In genomic region chr10:5833814-5834213, GRCh38 we compare ENCODE assay signal across 2 cellular contexts.
TF ChIP-seq lines count a peak whose summit lies in the region.

No MANE protein-coding gene starts in this region.

TF ChIP-seq in HepG2, 621 proteins besides CTCF, POLR2A, EP300 and RAD21:
- TF ChIP-seq PLRG1 (conservative IDR thresholded peaks at IDR 0.05) (no peak), ZNF737 (CRISPR knock-in tag; IDR thresholded peaks at IDR 0.05; ENCODE audit: borderline replicate concordance) (no peak), ZMYM4 (CRISPR knock-in tag; IDR thresholded peaks at IDR 0.05) (no peak), ZNF564 (CRISPR knock-in tag; IDR thresholded peaks at IDR 0.05) (no peak), HES4 (CRISPR knock-in tag; IDR thresholded peaks at IDR 0.05; ENCODE audit: borderline replicate concordance) (no peak), DMAP1 (CRISPR knock-in tag; IDR thresholded peaks at IDR 0.05) (no peak), ZNF10 (CRISPR knock-in tag; IDR thresholded peaks at IDR 0.05; ENCODE audit: borderline replicate concordance, low read depth) (no peak), ZNF30 (CRISPR knock-in tag; IDR thresholded peaks at IDR 0.05) (no peak), FOXK2 (IDR thresholded peaks at IDR 0.05) (no peak), SOX13 (IDR thresholded peaks at IDR 0.05) (no peak), SOX13 (CRISPR knock-in tag; conservative IDR thresholded peaks at IDR 0.05 in 1 of 2, IDR thresholded peaks at IDR 0.05 in 1 of 2) (no peak), FOXO1 (CRISPR knock-in tag; IDR thresholded peaks at IDR 0.05) (no peak), ATF3 (CRISPR knock-in tag; IDR thresholded peaks at IDR 0.05) (no peak), ESRRA (CRISPR knock-in tag; IDR thresholded peaks at IDR 0.05; ENCODE audit: low read depth) (no peak), ARID2 (CRISPR knock-in tag; IDR thresholded peaks at IDR 0.05; ENCODE audit: borderline replicate concordance) (no peak), TGIF2 (CRISPR knock-in tag; IDR thresholded peaks at IDR 0.05) (no peak)
- TF ChIP-seq, protein P1, sequence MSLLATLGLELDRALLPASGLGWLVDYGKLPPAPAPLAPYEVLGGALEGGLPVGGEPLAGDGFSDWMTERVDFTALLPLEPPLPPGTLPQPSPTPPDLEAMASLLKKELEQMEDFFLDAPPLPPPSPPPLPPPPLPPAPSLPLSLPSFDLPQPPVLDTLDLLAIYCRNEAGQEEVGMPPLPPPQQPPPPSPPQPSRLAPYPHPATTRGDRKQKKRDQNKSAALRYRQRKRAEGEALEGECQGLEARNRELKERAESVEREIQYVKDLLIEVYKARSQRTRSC (CRISPR knock-in tag; IDR thresholded peaks at IDR 0.05; ENCODE audit: low read depth): no peak

TF ChIP-seq in K562, 482 proteins besides CTCF, POLR2A, EP300 and RAD21:
- TF ChIP-seq KAT2B (IDR thresholded peaks at IDR 0.05; ENCODE audit: low read depth, low read length) (no peak), MEF2D (tag; conservative IDR thresholded peaks at IDR 0.05; ENCODE audit: low read depth) (0 out of 2 replicates have a peak, but pooled peaks have one; percentile 45), L3MBTL2 (IDR thresholded peaks at IDR 0.05) (0 out of 2 replicates have a peak, but pooled peaks have one; percentile 12), SAFB (IDR thresholded peaks at IDR 0.05; ENCODE audit: borderline replicate concordance, low read depth, low read length) (no peak), MEF2A (IDR thresholded peaks at IDR 0.05; ENCODE audit: control insufficient read depth, low read depth, low read length) (peak; percentile 66; the same call in 1 of the 2 replicates), ZBTB7A (IDR thresholded peaks at IDR 0.05; ENCODE audit: borderline replicate concordance, control insufficient read depth, low read depth, low read length) (peak; percentile 42; the same call in 1 of the 2 replicates)
